12 cellular contexts compared by ENCODE assay signal in the genomic region with DNA sequence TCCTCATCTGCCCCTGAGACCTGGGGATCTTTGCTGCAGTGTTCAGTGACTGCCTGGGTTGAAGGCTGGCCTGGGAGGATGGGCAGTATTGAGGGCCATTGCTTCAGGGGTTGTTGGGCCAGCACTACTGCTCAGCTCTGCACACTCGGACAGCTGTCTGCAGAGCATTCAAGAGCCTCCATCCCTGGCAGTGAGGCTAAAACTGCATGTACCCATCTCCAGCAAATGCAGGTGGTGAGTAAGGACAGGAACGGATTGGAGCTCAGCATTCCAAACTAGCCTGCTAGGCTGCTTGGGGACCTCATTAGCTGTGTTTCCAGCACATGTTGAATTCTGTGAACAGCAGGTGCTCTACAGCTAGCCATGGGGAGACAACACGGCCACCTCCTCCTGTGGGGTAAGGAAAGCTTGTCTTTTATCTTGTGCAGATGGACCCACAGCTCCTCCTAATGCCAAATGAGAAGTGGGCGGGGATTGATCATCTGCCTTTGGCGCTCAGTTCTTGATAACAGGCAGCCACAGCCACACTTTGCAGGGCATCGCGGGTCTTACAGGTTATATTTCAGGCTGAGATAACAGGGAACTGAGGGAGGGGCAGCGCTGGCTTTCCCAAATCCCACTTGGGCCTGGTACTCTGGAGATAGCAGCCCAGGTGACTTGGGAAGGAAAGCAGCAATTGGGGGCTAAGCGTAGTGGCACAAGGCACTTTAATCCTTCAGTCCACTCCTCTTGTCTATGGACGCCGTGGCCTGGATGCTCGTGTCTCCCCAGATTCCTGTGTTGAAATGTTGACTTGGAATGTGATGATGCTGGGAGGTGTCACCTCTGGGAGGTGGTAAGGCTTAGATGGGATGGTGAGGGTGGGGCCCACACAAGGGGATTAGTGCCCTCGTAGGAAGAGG.
"Had no signal": no experiment of that assay in that cellular context is flagged by ENCODE, and none has a peak within 500 bp of the region (broad histone marks: within the 10 kb centered on the region; RNA-seq: fewer than 3 reads in every experiment).

No MANE protein-coding gene starts in this region.

- H3K4me1 ChIP-seq: esophagus squamous epithelium, left lung had no signal

- H3K36me3 ChIP-seq: esophagus squamous epithelium, left lung had no signal

- H3K9me3 ChIP-seq: esophagus squamous epithelium, left lung had no signal

- H3K27ac ChIP-seq: esophagus squamous epithelium, left lung had no signal

- ATAC-seq: activated naive CD4-positive, alpha-beta T cell treated with anti-CD3 and anti-CD28 coated beads, Interleukin-2, amount 50 U/mL, for 72 hours; activated T-cell treated with anti-CD3 and anti-CD28 coated beads, Interleukin-2, amount 50 U/mL, for 72 hours; left lung; natural killer cell treated with Interleukin-12 subunit alpha and Interleukin-12 subunit beta and Interleukin-15 and Interleukin-18, amount 100 ng/mL, for 72 hours had no signal

- H3K4me3 ChIP-seq: esophagus squamous epithelium, left lung had no signal

- DNase-seq: activated CD4-positive, alpha-beta T cell treated with anti-CD3 and anti-CD28 coated beads for 1 hour; activated CD4-positive, alpha-beta T cell treated with anti-CD3 and anti-CD28 coated beads, Interleukin-2, amount 50 U/mL, for 4 hours; activated gamma-delta T cell; activated T-cell treated with anti-CD3 and anti-CD28 coated beads, Interleukin-2, amount 50 U/mL, for 72 hours; caudate nucleus; esophagus squamous epithelium; kidney; left lung; occipital lobe; stimulated activated CD4-positive, alpha-beta T cell treated with anti-CD3 and anti-CD28 coated beads, Interleukin-2, amount 100 ng/mL, for 24 hours had no signal
